31 cellular contexts compared by ENCODE assay signal in the genomic region with DNA sequence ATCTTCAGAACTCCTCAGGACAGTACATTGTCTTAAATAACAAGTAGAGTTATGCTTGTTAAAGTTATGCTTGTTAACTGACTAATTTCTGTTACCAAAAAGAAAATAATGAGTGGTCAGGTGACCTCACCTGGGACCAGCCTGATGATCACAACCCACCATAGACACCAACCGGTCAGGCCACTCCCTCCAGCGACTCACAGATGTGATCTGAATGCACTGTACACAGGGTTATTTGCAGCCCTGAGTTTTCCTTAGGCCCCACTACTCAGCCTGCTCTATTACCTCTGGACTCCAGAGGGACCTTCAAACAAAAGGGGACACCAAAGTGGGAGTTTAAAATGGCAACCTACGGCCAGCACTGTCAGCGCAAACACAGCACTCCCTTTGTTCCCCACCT. TPM values are rescaled to one million over a fixed set of nuclear protein-coding genes. Genes with fewer than 3 reads are reported as not detected.
DNase-seq lines count a peak whose midpoint lies in the region; ATAC-seq, FAIRE-seq and TF ChIP-seq lines count a peak whose summit lies in the region.
"Had no signal": no experiment of that assay in that cellular context is flagged by ENCODE, and none has a peak within 500 bp of the region (broad histone marks: within the 10 kb centered on the region; RNA-seq: fewer than 3 reads in every experiment).

No MANE protein-coding gene starts in this region.

- no peaks in the 10 kb centered on the region for H3K4me1 Mint-ChIP-seq in activated CD4-positive, alpha-beta T cell treated with anti-CD3 and anti-CD28 coated beads for 36 hours
- H3K4me1 Mint-ChIP-seq in osteocyte (ENCODE audit: unreplicated experiment), result peaks cover 48% of the 10 kb centered on the region
- H3K4me1 Mint-ChIP-seq: natural killer cell had no signal

- H3K27me3 Mint-ChIP-seq in activated CD4-positive, alpha-beta T cell treated with anti-CD3 and anti-CD28 coated beads for 36 hours, result no peaks in the 10 kb centered on the region
- no peaks in the 10 kb centered on the region for H3K27me3 Mint-ChIP-seq in osteocyte (ENCODE audit: unreplicated experiment)
- H3K27me3 Mint-ChIP-seq: activated naive CD8-positive, alpha-beta T cell had no signal

- no peak for TF ChIP-seq POLR2A in GM18505 (IDR thresholded peaks at IDR 0.05; ENCODE audit: borderline replicate concordance, extremely low read depth, insufficient read depth, insufficient read length)

- CTCF ChIA-PET in activated CD4-positive, alpha-beta T cell treated with anti-CD3 and anti-CD28 coated beads for 36 hours (lab: Charles Lee), result interaction anchor here (0.6 kb wide), 1 partner anchor 283 kb away, joined by 3 read pairs; no protein-coding TSS in a partner anchor

- peak; percentile 39 for ATAC-seq in activated CD4-positive, alpha-beta T cell treated with anti-CD3 and anti-CD28 coated beads for 36 hours
- no peak for ATAC-seq in GM18505 (IDR thresholded peaks at IDR 0.05; ENCODE audit: unreplicated experiment)
- no peak for ATAC-seq in HG03095 (IDR thresholded peaks at IDR 0.05; ENCODE audit: unreplicated experiment)
- ATAC-seq: GM23338, lower lobe of right lung, natural killer cell, Panc1 had no signal

- no peak overlapping the region for H3K4me3 Mint-ChIP-seq in activated CD4-positive, alpha-beta T cell treated with anti-CD3 and anti-CD28 coated beads for 36 hours
- H3K4me3 Mint-ChIP-seq in osteocyte (ENCODE audit: unreplicated experiment), result no peak overlapping the region
- H3K4me3 Mint-ChIP-seq: activated naive CD8-positive, alpha-beta T cell; GM23338; natural killer cell had no signal

- H3K9me3 Mint-ChIP-seq in activated CD4-positive, alpha-beta T cell treated with anti-CD3 and anti-CD28 coated beads for 36 hours (ENCODE audit: low read depth), result no peaks in the 10 kb centered on the region
- H3K9me3 Mint-ChIP-seq in osteocyte (ENCODE audit: unreplicated experiment), result no peaks in the 10 kb centered on the region
- H3K9me3 Mint-ChIP-seq: GM23338, natural killer cell had no signal

- TF ChIP-seq CTCF in bronchial epithelial cell (IDR thresholded peaks at IDR 0.05; ENCODE audit: insufficient read depth, low read length, severe bottlenecking) (no peak), osteocyte (IDR thresholded peaks at IDR 0.05) (no peak)

- H3K27ac Mint-ChIP-seq in activated CD4-positive, alpha-beta T cell treated with anti-CD3 and anti-CD28 coated beads for 36 hours, result no peak overlapping the region
- peak overlapping the region; percentile 93 for H3K27ac Mint-ChIP-seq in osteocyte (ENCODE audit: unreplicated experiment)
- H3K27ac Mint-ChIP-seq: activated naive CD8-positive, alpha-beta T cell; GM23338; natural killer cell had no signal

- DNase-seq in activated CD4-positive, alpha-beta T cell treated with anti-CD3 and anti-CD28 coated beads for 36 hours, result peak; percentile 12
- DNase-seq in activated CD4-positive, alpha-beta T cell treated with anti-CD3 and anti-CD28 coated beads for 4 hours, result no peak
- DNase-seq in bronchial epithelial cell (ENCODE audit: low read depth) (peak; percentile 49), osteocyte (ENCODE audit: extremely low spot score, unreplicated experiment) (no peak), NCI-H2196 (lab: John Stamatoyannopoulos, UW; ENCODE audit: unreplicated experiment) (no peak)
- DNase-seq: activated CD4-positive, CD25-positive, alpha-beta regulatory T cell treated with anti-CD3 and anti-CD28 coated beads, Interleukin-2, amount 50 U/mL, for 72 hours; activated CD8-positive, alpha-beta memory T cell treated with anti-CD3 and anti-CD28 coated beads for 24 hours; activated effector memory CD4-positive, alpha-beta T cell treated with anti-CD3 and anti-CD28 coated beads, Interleukin-2, amount 50 U/mL, for 16 hours; activated T-cell treated with anti-CD3 and anti-CD28 coated beads for 4 hours; anterior cingulate cortex; C1 segment of cervical spinal cord; cortex of kidney; esophagus squamous epithelium; foreskin melanocyte; KG1; lower lobe of right lung; natural killer cell; NCI-H2029; NCI-H2227 treated with DMSO at 0.1 percent for 48 hours; NCI-H69; occipital lobe; SHP77 treated with DMSO at 0.1 percent for 48 hours; stimulated activated naive CD4-positive, alpha-beta T cell; testis had no signal

- H3K27ac ChIP-seq in HUES48 (ENCODE audit: low read depth, low read length), result peak overlapping the region; percentile 80
- H3K27ac ChIP-seq: 22Rv1, esophagus squamous epithelium, lower lobe of right lung, testis had no signal

- intact Hi-C loops in activated CD4-positive, alpha-beta T cell treated with anti-CD3 and anti-CD28 coated beads for 36 hours (cut with DNase I, micrococcal nuclease), result no loop called here

- peaks cover 26% of the 10 kb centered on the region for H3K4me1 ChIP-seq in HUES48 (ENCODE audit: control insufficient read depth, insufficient read depth, low read length)
- H3K4me1 ChIP-seq: esophagus squamous epithelium, lower lobe of right lung, testis had no signal

- H3K36me3 Mint-ChIP-seq in activated CD4-positive, alpha-beta T cell treated with anti-CD3 and anti-CD28 coated beads for 36 hours (ENCODE audit: low read depth), result no peaks in the 10 kb centered on the region
- peaks cover 4% of the 10 kb centered on the region for H3K36me3 Mint-ChIP-seq in osteocyte (ENCODE audit: unreplicated experiment)
- H3K36me3 Mint-ChIP-seq: natural killer cell had no signal

- no peaks in the 10 kb centered on the region for H3K36me3 ChIP-seq in HUES48 (ENCODE audit: control insufficient read depth, insufficient read depth, low read length)
- H3K36me3 ChIP-seq in bronchial epithelial cell (ENCODE audit: control insufficient read depth, insufficient read depth, low read length), result no peaks in the 10 kb centered on the region
- H3K36me3 ChIP-seq: esophagus squamous epithelium, lower lobe of right lung had no signal

- H3K9me3 ChIP-seq in HUES48 (ENCODE audit: control insufficient read depth, insufficient read depth, low read length), result no peaks in the 10 kb centered on the region
- H3K9me3 ChIP-seq: esophagus squamous epithelium, lower lobe of right lung, testis had no signal

- POLR2A ChIA-PET in activated CD4-positive, alpha-beta T cell treated with anti-CD3 and anti-CD28 coated beads for 36 hours (lab: Charles Lee), result no interaction called here

- H3K27me3 ChIP-seq in HUES48 (ENCODE audit: control insufficient read depth, insufficient read depth, low read length) (no peaks in the 10 kb centered on the region), bronchial epithelial cell (ENCODE audit: control insufficient read depth, insufficient read depth, low read length) (no peaks in the 10 kb centered on the region)
- H3K27me3 ChIP-seq: esophagus squamous epithelium, testis had no signal

- H3K4me3 ChIP-seq in HUES48 (ENCODE audit: low read depth, low read length) (no peak overlapping the region), bronchial epithelial cell (ENCODE audit: low read depth, low read length) (no peak overlapping the region)
- H3K4me3 ChIP-seq: esophagus squamous epithelium, GM23338, lower lobe of right lung, testis had no signal

- no peak overlapping the region for H3K9ac ChIP-seq in HUES48 (ENCODE audit: low read depth, low read length)

- no peak for FAIRE-seq in bronchial epithelial cell (lab: Jason Lieb, UNC)

RNA-seq across cellular contexts. Expression of gene ARSB, which starts 55.3 kb away (rescaled TPM):
- 1 to 10 TPM; 7.6 to 8.0 TPM for total RNA-seq in activated CD4-positive, alpha-beta T cell treated with anti-CD3 and anti-CD28 coated beads for 36 hours
- total RNA-seq in bronchial epithelial cell (1.4 and 1.8 TPM in 2 replicates), osteocyte (34.9 and 36.0 TPM in 2 replicates)

Comparison
In these comparisons a context has a peak if more than half of its experiments do, and no peak if none do; other contexts are left out.
1. DNase-seq: peak in activated CD4-positive, alpha-beta T cell treated with anti-CD3 and anti-CD28 coated beads for 36 hours (single experiment) and bronchial epithelial cell (single experiment); none in activated CD4-positive, alpha-beta T cell treated with anti-CD3 and anti-CD28 coated beads for 4 hours (0 of 2), osteocyte (single experiment) and NCI-H2196 (single experiment).